24 cellular contexts compared by ENCODE assay signal in the genomic region with DNA sequence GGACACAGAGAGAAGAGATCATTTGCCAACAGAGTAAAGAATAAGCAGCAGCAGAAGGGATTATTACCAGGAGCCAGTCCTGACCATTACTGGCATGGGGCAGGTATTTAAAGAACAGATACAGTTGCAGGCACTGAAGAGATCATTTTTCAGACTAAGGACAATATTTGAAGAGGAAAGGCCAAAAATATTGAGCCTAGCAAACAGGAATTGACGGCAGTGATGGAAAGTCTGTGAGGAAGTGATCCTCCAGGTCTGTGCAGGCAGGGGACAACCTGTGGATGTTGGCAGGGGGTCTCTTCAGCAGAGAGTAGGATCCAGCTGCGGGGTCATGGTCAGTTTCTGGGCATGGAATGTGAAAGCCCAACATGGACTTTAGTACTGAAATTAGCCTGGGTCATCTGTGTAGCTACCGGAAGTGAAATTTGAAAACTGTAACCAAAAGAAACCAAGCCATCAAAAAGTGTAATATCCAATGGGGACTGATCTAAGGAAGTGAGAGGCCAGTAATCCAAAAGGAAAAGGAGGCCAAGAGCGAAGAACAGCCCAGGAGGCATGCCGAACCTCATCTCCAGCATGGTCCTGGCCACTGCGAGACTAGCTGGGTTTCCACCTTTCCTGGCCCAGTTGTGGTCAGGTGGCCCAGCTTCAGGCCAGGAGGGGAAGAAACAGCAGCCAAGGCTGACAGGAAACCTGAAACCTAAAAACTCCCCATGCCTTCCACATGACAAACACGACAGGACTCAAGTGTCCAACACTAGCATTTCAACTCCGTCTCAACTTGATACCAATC.
"Had no signal": no experiment of that assay in that cellular context is flagged by ENCODE, and none has a peak within 500 bp of the region (broad histone marks: within the 10 kb centered on the region; RNA-seq: fewer than 3 reads in every experiment).

No MANE protein-coding gene starts in this region.

- H2AFZ ChIP-seq: neural progenitor cell had no signal

- H3K27ac ChIP-seq: cardiac muscle cell, heart right ventricle, neural progenitor cell, thoracic aorta, upper lobe of right lung had no signal

- H3K36me3 Mint-ChIP-seq: activated CD4-positive, alpha-beta memory T cell treated with anti-CD3 and anti-CD28 coated beads for 36 hours; immature natural killer cell; memory B cell; neural progenitor cell; WTC11 had no signal

- H3K4me2 ChIP-seq: neural progenitor cell had no signal

- H3K27ac Mint-ChIP-seq: activated CD4-positive, alpha-beta memory T cell treated with anti-CD3 and anti-CD28 coated beads for 36 hours; activated naive CD8-positive, alpha-beta T cell treated with anti-CD3 and anti-CD28 coated beads, Interleukin-2, amount 10 ng/mL, durations not matched to agents 7 days and 5 days; dendritic cell treated with granulocyte-macrophage colony-stimulating factor and Interleukin-4, amounts not matched to agents 40 ng/mL and 50 ng/mL, for 4 days; memory B cell; neural progenitor cell; progenitor cell of endocrine pancreas; WTC11 had no signal

- H3K9me3 Mint-ChIP-seq: activated CD4-positive, alpha-beta memory T cell treated with anti-CD3 and anti-CD28 coated beads for 36 hours; dendritic cell treated with granulocyte-macrophage colony-stimulating factor and Interleukin-4, amounts not matched to agents 40 ng/mL and 50 ng/mL, for 4 days; immature natural killer cell; memory B cell; neural progenitor cell; WTC11 had no signal

- H3K4me3 ChIP-seq: cardiac muscle cell, heart right ventricle, mucosa of descending colon, neural progenitor cell, thoracic aorta, upper lobe of right lung had no signal

- H3K4me1 ChIP-seq: upper lobe of right lung had no signal

- H3K36me3 ChIP-seq: cardiac muscle cell, heart right ventricle, neural progenitor cell, thoracic aorta, upper lobe of right lung had no signal

- ATAC-seq: esophagus mucosa, heart right ventricle, mucosa of descending colon, right cardiac atrium, upper lobe of right lung, WTC11 had no signal

- FAIRE-seq: small intestine, TTC549 had no signal

- H3K4me3 Mint-ChIP-seq: activated CD4-positive, alpha-beta memory T cell treated with anti-CD3 and anti-CD28 coated beads for 36 hours; activated naive CD8-positive, alpha-beta T cell treated with anti-CD3 and anti-CD28 coated beads, Interleukin-2, amount 10 ng/mL, durations not matched to agents 7 days and 5 days; dendritic cell treated with granulocyte-macrophage colony-stimulating factor and Interleukin-4, amounts not matched to agents 40 ng/mL and 50 ng/mL, for 4 days; immature natural killer cell; memory B cell; neural progenitor cell; WTC11 had no signal

- DNase-seq: activated CD4-positive, alpha-beta memory T cell treated with anti-CD3 and anti-CD28 coated beads for 36 hours; activated CD4-positive, alpha-beta T cell treated with anti-CD3 and anti-CD28 coated beads for 4 hours; activated naive CD8-positive, alpha-beta T cell treated with anti-CD3 and anti-CD28 coated beads, Interleukin-2, amount 10 ng/mL, durations not matched to agents 7 days and 5 days; activated T-cell treated with anti-CD3 and anti-CD28 coated beads for 4 hours; amygdala; effector CD8-positive, alpha-beta T cell; heart right ventricle; immature natural killer cell; kidney glomerular epithelial cell; mucosa of descending colon; naive B cell; right cardiac atrium; small intestine; stimulated activated CD4-positive, alpha-beta T cell treated with anti-CD3 and anti-CD28 coated beads, Interleukin-4, amount 100 ng/mL, for 1 hour; upper lobe of right lung had no signal

- H3K27me3 Mint-ChIP-seq: naive B cell had no signal

- H3K27me3 ChIP-seq: cardiac muscle cell, heart right ventricle, neural progenitor cell, upper lobe of right lung had no signal

- H3K9ac ChIP-seq: neural progenitor cell had no signal

- H3K9me3 ChIP-seq: heart right ventricle, mucosa of descending colon, thoracic aorta, upper lobe of right lung had no signal
